In the genomic region with DNA sequence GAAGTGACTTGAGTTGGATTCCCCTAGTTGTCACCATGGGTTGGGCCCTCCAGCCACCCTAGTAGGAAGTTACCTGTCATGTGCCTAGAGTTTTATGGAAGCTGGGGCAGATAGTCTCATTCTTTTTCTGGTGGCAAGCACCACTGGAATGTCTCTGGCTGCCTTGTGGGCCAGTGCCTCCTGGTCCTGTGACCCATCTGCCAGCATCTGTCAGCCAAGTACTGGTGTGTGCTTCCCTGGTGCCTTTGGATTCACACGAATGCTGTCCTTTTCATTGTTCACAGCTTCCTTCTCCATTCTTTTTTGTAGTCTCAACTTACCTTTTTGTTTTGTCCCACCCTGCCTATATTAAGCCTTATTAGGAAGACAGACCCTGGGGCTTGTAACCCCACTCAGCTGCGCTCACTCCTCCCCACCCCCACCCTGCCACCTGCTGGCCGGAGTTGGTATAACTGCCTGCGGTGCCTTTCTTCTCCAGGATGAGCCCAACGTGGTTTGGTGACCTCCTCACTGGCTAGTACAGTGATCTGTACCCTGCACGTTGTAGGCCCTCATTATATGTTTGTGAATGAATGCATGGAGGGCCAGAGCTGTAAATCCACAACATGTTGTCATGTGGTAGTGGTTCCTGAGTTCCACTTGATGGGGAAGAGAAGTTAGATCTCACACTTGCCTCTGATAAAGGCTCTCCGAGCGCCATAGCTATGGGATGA, we compare ENCODE assay signal across 8 cellular contexts.
DNase-seq lines count a peak whose midpoint lies in the region; TF ChIP-seq lines count a peak whose summit lies in the region.

No MANE protein-coding gene starts in this region.

- peaks cover 2% of the 10 kb centered on the region; the same call in 1 of the 2 replicates for H3K27me3 ChIP-seq in BJ (ENCODE audit: control insufficient read depth, insufficient read depth, low read length)
- H3K27me3 ChIP-seq in H7 (ENCODE audit: control insufficient read depth, insufficient read depth, low read length) = peaks cover 28% of the 10 kb centered on the region
- peaks cover 33% of the 10 kb centered on the region for H3K27me3 ChIP-seq in adipocyte (replicated peaks; ENCODE audit: control insufficient read depth, insufficient read depth, low read length)

- H3K36me3 ChIP-seq in BJ (ENCODE audit: control insufficient read depth, insufficient read depth, low read length) (no peaks in the 10 kb centered on the region), H7 (replicated peaks; ENCODE audit: control insufficient read depth, insufficient read depth, low read length) (no peaks in the 10 kb centered on the region), adipocyte (ENCODE audit: control insufficient read depth, insufficient read depth, low read length, severe bottlenecking) (no peaks in the 10 kb centered on the region)

- POLR2A ChIA-PET in BJ (lab: Charles Lee) = no interaction called here

- TF ChIP-seq CTCF in BJ (IDR thresholded peaks at IDR 0.05; ENCODE audit: insufficient read depth, low read depth, low read length) = peak; percentile 98

- H3K9me3 ChIP-seq in adipocyte (ENCODE audit: control insufficient read depth, low read length) = no peaks in the 10 kb centered on the region

- peaks cover 14% of the 10 kb centered on the region for H3K4me1 ChIP-seq in adipocyte (ENCODE audit: control insufficient read depth, insufficient read depth, low read length)

- DNase-seq in BJ (ENCODE audit: low read depth) (no peak), H7 (peak; percentile 93), SK-MEL-5 (ENCODE audit: low read depth, low spot score) (peak; percentile 61), adipocyte (ENCODE audit: low read depth) (peak; percentile 85), iPS-NIHi11 (ENCODE audit: low spot score) (peak; percentile 81), NOMO-1 (lab: John Stamatoyannopoulos, UW; ENCODE audit: unreplicated experiment in 2 of 2) (no peak), HPDE6-E6E7 (ENCODE audit: extremely low spot score) (no peak)
- DNase-seq in stimulated activated CD4-positive, alpha-beta T cell treated with anti-CD3 and anti-CD28 coated beads, Interleukin-4, amount 100 ng/mL, for 1 hour = peak; percentile 57

- H3K9ac ChIP-seq in adipocyte (ENCODE audit: low read length) = no peak overlapping the region

- no peak overlapping the region for H3K4me3 ChIP-seq in BJ (ENCODE audit: low read depth, low read length)
- H3K4me3 ChIP-seq in H7 (ENCODE audit: insufficient read depth, low read depth, low read length) = no peak overlapping the region
- H3K4me3 ChIP-seq in adipocyte (ENCODE audit: low read length) = no peak overlapping the region

- CTCF ChIA-PET in BJ (lab: Yijun Ruan, JAX) = interaction anchor here (0.6 to 3.2 kb wide), 37 partner anchors 8 to 144 kb away, joined by 3 to 52 read pairs (median 4); no protein-coding TSS in a partner anchor

- in situ Hi-C loops in SK-MEL-5 (cut with HindIII; ENCODE audit: low pct_unique_long_range_greater_than_20kb, low sequenced_read_pairs) = no loop called here

Comparison
In these comparisons a context has a peak if more than half of its experiments do, and no peak if none do; other contexts are left out.
1. DNase-seq: peak in H7 (single experiment), SK-MEL-5 (single experiment), adipocyte (single experiment), iPS-NIHi11 (single experiment) and stimulated activated CD4-positive, alpha-beta T cell treated with anti-CD3 and anti-CD28 coated beads, Interleukin-4, amount 100 ng/mL, for 1 hour (single experiment); none in BJ (single experiment), NOMO-1 (0 of 2) and HPDE6-E6E7 (single experiment).